34 cellular contexts compared by ENCODE assay signal in the genomic region with DNA sequence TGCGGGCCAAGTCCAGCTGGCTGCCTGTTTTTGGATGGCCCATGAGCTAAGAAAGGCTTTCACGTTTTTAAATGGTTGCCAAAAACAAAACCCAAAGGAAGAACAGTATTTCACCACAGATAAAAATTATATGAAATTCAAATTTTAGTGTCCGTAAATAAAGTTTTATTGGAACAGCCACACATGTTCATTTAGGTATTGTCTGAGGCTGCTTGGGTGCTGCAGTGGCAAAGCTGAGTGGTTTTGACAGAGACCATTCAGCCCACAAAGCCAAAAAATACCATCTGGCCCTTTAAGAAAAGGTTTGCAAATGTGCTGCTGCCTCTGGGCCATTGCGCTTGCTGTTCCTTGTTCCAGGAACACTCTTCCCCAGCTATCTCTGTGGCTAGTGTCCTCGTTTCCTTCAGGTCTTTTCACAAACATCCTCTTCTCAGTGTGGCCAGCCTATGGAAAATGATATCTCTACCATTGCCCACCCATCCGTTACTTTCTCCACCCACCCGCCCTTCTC.
"Had no signal": no experiment of that assay in that cellular context is flagged by ENCODE, and none has a peak within 500 bp of the region (broad histone marks: within the 10 kb centered on the region; RNA-seq: fewer than 3 reads in every experiment).

No MANE protein-coding gene starts in this region.

- H3K36me3 ChIP-seq: MG63 had no signal

- H3K9ac ChIP-seq: KMS-11 had no signal

- H3K4me3 ChIP-seq: MG63 had no signal

- H3K4me2 ChIP-seq: KMS-11 had no signal

- DNase-seq: Karpas-422, Kasumi-1, MG63, MM.1S, MV-4-11, NCI-H1048, NCI-H1092, NCI-H1092 treated with DMSO at 0.1 percent for 48 hours, NCI-H1105, NCI-H1105 treated with DMSO at 0.1 percent for 48 hours, NCI-H1417, NCI-H1417 treated with DMSO at 0.1 percent for 48 hours, NCI-H1436, NCI-H1436 treated with DMSO at 0.1 percent for 48 hours, NCI-H146, NCI-H1694, NCI-H1694 treated with DMSO at 0.1 percent for 48 hours, NCI-H187, NCI-H187 treated with DMSO at 0.1 percent for 48 hours, NCI-H1930, NCI-H2029, NCI-H2029 treated with DMSO at 0.1 percent for 48 hours, NCI-H2081, NCI-H2081 treated with DMSO at 0.1 percent for 48 hours, NCI-H2107, NCI-H2171, NCI-H2171 treated with DMSO at 0.1 percent for 48 hours, NCI-H2227 treated with DMSO at 0.1 percent for 48 hours, NCI-H226, NCI-H345, NCI-H510A, NCI-H510A treated with DMSO at 0.1 percent for 48 hours, NCI-H524 had no signal

- H3K27ac ChIP-seq: KMS-11 had no signal

- H3K9me3 ChIP-seq: MG63 had no signal

- H3K27me3 ChIP-seq: MG63 had no signal
